ENCODE assay signal across 8 cellular contexts in genomic region chr14:91509083-91509877, GRCh38. TPM values are rescaled to one million over a fixed set of nuclear protein-coding genes. Genes with fewer than 3 reads are reported as not detected.
DNase-seq lines count a peak whose midpoint lies in the region; ATAC-seq and TF ChIP-seq lines count a peak whose summit lies in the region.

No MANE protein-coding gene starts in this region.

- H3K27me3 ChIP-seq in PC-9 (ENCODE audit: insufficient read depth, low read depth): no peaks in the 10 kb centered on the region
- no peaks in the 10 kb centered on the region for H3K27me3 ChIP-seq in cardiac muscle cell
- H3K27me3 ChIP-seq in parathyroid adenoma (ENCODE audit: control insufficient read depth, insufficient read depth, low read length): no peaks in the 10 kb centered on the region
- no peaks in the 10 kb centered on the region for H3K27me3 ChIP-seq in vagina

- H3K79me2 ChIP-seq in PC-9 (ENCODE audit: low read depth) (peaks cover 49% of the 10 kb centered on the region), parathyroid adenoma (peaks cover 29% of the 10 kb centered on the region)

- peak overlapping the region; percentile 100 for H3K27ac Mint-ChIP-seq in activated naive CD4-positive, alpha-beta T cell treated with anti-CD3 and anti-CD28 coated beads, Interleukin-2, amount 10 ng/mL, durations not matched to agents 7 days and 5 days

- H4K20me1 ChIP-seq in PC-9 (ENCODE audit: insufficient read depth): peaks cover 34% of the 10 kb centered on the region

- peaks cover 43% of the 10 kb centered on the region for H3K36me3 Mint-ChIP-seq in activated naive CD4-positive, alpha-beta T cell treated with anti-CD3 and anti-CD28 coated beads, Interleukin-2, amount 10 ng/mL, durations not matched to agents 7 days and 5 days

- H3K9me3 Mint-ChIP-seq in activated naive CD4-positive, alpha-beta T cell treated with anti-CD3 and anti-CD28 coated beads, Interleukin-2, amount 10 ng/mL, durations not matched to agents 7 days and 5 days: no peaks in the 10 kb centered on the region

- H3K4me1 Mint-ChIP-seq in activated naive CD4-positive, alpha-beta T cell treated with anti-CD3 and anti-CD28 coated beads, Interleukin-2, amount 10 ng/mL, durations not matched to agents 7 days and 5 days: peaks cover 36% of the 10 kb centered on the region

- peaks cover 11% of the 10 kb centered on the region; the same call in 1 of the 2 replicates for H3K4me1 ChIP-seq in PC-9 (replicated peaks; ENCODE audit: insufficient read depth)
- H3K4me1 ChIP-seq in cardiac muscle cell (ENCODE audit: low read depth): peaks cover 5% of the 10 kb centered on the region
- H3K4me1 ChIP-seq in parathyroid adenoma: peaks cover 9% of the 10 kb centered on the region
- peaks cover 44% of the 10 kb centered on the region for H3K4me1 ChIP-seq in vagina

- BruUV-seq in PC-9 (replicated peaks; lab: Mats Ljungman, UMichigan): no TSS peak

- TF ChIP-seq POLR2A in vagina (IDR thresholded peaks at IDR 0.05): no peak

- peaks cover 21% of the 10 kb centered on the region for H3K27me3 Mint-ChIP-seq in activated naive CD4-positive, alpha-beta T cell treated with anti-CD3 and anti-CD28 coated beads, Interleukin-2, amount 10 ng/mL, durations not matched to agents 7 days and 5 days

- H3K36me3 ChIP-seq in PC-9 (ENCODE audit: low read depth): 0 out of 2 replicates have a peak, but pooled peaks cover 3% of the 10 kb centered on the region
- H3K36me3 ChIP-seq in cardiac muscle cell: peaks cover 6% of the 10 kb centered on the region
- H3K36me3 ChIP-seq in parathyroid adenoma (ENCODE audit: control insufficient read depth, insufficient read depth, low read length): no peaks in the 10 kb centered on the region
- no peaks in the 10 kb centered on the region for H3K36me3 ChIP-seq in vagina

- H3K27ac ChIP-seq in 22Rv1 (peak overlapping the region; percentile 100), PC-9 (peak overlapping the region; percentile 95), cardiac muscle cell (peak overlapping the region; percentile 97), parathyroid adenoma (peak overlapping the region; percentile 96), vagina (peak overlapping the region; percentile 98)

- H3K4me2 ChIP-seq in PC-9 (peak overlapping the region; percentile 94), parathyroid adenoma (ENCODE audit: low read length) (peak overlapping the region; percentile 77)

- H3K9me3 ChIP-seq in PC-9 (ENCODE audit: insufficient read depth, low read depth) (no peaks in the 10 kb centered on the region), cardiac muscle cell (ENCODE audit: low read depth) (no peaks in the 10 kb centered on the region), parathyroid adenoma (ENCODE audit: control insufficient read depth, low read length) (no peaks in the 10 kb centered on the region), vagina (no peaks in the 10 kb centered on the region)

- CTCF ChIA-PET in PC-9 (lab: Charles Lee): interaction anchor here (0.5 kb wide), 1 partner anchor 37 kb away, joined by 7 read pairs; no protein-coding TSS in a partner anchor
- CTCF ChIA-PET in activated naive CD4-positive, alpha-beta T cell treated with anti-CD3 and anti-CD28 coated beads, Interleukin-2, amount 10 ng/mL, durations not matched to agents 7 days and 5 days (lab: Charles Lee): interaction anchor here (0.8 to 1.1 kb wide), 3 partner anchors 9 to 597 kb away, joined by 3 read pairs; no protein-coding TSS in a partner anchor

- H3F3A ChIP-seq in PC-9 (ENCODE audit: insufficient read depth, low read depth): peaks cover 4% of the 10 kb centered on the region; the same call in 1 of the 2 replicates

- intact Hi-C loops in PC-9 (cut with micrococcal nuclease; ENCODE audit: unreplicated experiment): no loop called here
- intact Hi-C loops in vagina (cut with DNase I): no loop called here

- no peaks in the 10 kb centered on the region for H3K9me2 ChIP-seq in PC-9 (ENCODE audit: insufficient read depth)

- POLR2A ChIA-PET in PC-9 (lab: Charles Lee; ENCODE audit: unreplicated experiment): interaction anchor here (0.6 kb wide), 1 partner anchor 497 kb away, joined by 4 read pairs; no protein-coding TSS in a partner anchor

- DNase-seq in PC-9 (peak in 1 of 2 experiments; percentile 6), cardiac muscle cell (ENCODE audit: low read depth in 1 of 2, low spot score in 1 of 2) (peak; percentile 13 to 63), vagina (ENCODE audit: extremely low spot score in 2 of 2) (no peak)
- DNase-seq in activated naive CD4-positive, alpha-beta T cell treated with anti-CD3 and anti-CD28 coated beads, Interleukin-2, amount 10 ng/mL, durations not matched to agents 7 days and 5 days: peak; percentile 56

- ATAC-seq in GM18867 (IDR thresholded peaks at IDR 0.05; ENCODE audit: unreplicated experiment): peak; percentile 20
- ATAC-seq in HG03135 (IDR thresholded peaks at IDR 0.05; ENCODE audit: unreplicated experiment): peak; percentile 20

- TF ChIP-seq CTCF in 22Rv1 (IDR thresholded peaks at IDR 0.05): no peak
- no peak for TF ChIP-seq CTCF in PC-9 (conservative IDR thresholded peaks at IDR 0.05)
- no peak for TF ChIP-seq CTCF in cardiac muscle cell (IDR thresholded peaks at IDR 0.05; ENCODE audit: low read depth, low read length)
- no peak for TF ChIP-seq CTCF in parathyroid adenoma (IDR thresholded peaks at IDR 0.05)
- TF ChIP-seq CTCF in vagina (IDR thresholded peaks at IDR 0.05): no peak

- peak overlapping the region; percentile 98 for H3K9ac ChIP-seq in parathyroid adenoma

- peak overlapping the region; percentile 89; the same call in 1 of the 2 replicates for H2AFZ ChIP-seq in PC-9
- H2AFZ ChIP-seq in parathyroid adenoma: peak overlapping the region; percentile 91

- H3K4me3 ChIP-seq in PC-9: peak overlapping the region; percentile 92
- H3K4me3 ChIP-seq in cardiac muscle cell: peak overlapping the region; percentile 83
- H3K4me3 ChIP-seq in parathyroid adenoma (ENCODE audit: low read depth, low read length): peak overlapping the region; percentile 94
- H3K4me3 ChIP-seq in vagina: peak overlapping the region; percentile 67 to 97

- peak overlapping the region; percentile 100 for H3K4me3 Mint-ChIP-seq in activated naive CD4-positive, alpha-beta T cell treated with anti-CD3 and anti-CD28 coated beads, Interleukin-2, amount 10 ng/mL, durations not matched to agents 7 days and 5 days

RNA-seq across cellular contexts. Expression of gene PPP4R3A, which starts 0.8 kb away (rescaled TPM):
- 14.8 and 15.5 TPM in 2 replicates for total RNA-seq in PC-9 (2021)
- total RNA-seq in cardiac muscle cell: 47.0 and 94.9 TPM in 2 replicates
- 53.5 and 61.4 TPM in 2 replicates for polyA plus RNA-seq in cardiac muscle cell
- 61.6 TPM for total RNA-seq in vagina

Comparison
In these comparisons a context has a peak if more than half of its experiments do, and no peak if none do; other contexts are left out.
1. DNase-seq: peak in activated naive CD4-positive, alpha-beta T cell treated with anti-CD3 and anti-CD28 coated beads, Interleukin-2, amount 10 ng/mL, durations not matched to agents 7 days and 5 days (single experiment) and cardiac muscle cell (2 of 2); none in vagina (0 of 2).
2. Peak in every context shown above with its lines, with median percentiles within 50 percentile points of each other: H3K27ac ChIP-seq and H3K4me3 ChIP-seq.